ENCODE assay signal across 1 cellular context in genomic region chr15:75799190-75799589, GRCh38.
TF ChIP-seq lines count a peak whose summit lies in the region.

No MANE protein-coding gene starts in this region.

TF ChIP-seq in K562, 482 proteins besides CTCF, POLR2A, EP300 and RAD21:
- TF ChIP-seq RCOR1 (IDR thresholded peaks at IDR 0.05; ENCODE audit: borderline replicate concordance in 1 of 2, low read depth in 2 of 2, low read length in 2 of 2) (peak in 1 of 2 experiments; percentile 45; a peak in 1 of 4 replicates), SMARCA4 (IDR thresholded peaks at IDR 0.05) (peak; percentile 32; the same call in 1 of the 2 replicates), KAT8 (IDR thresholded peaks at IDR 0.05; ENCODE audit: low read depth) (no peak), TEAD4 (IDR thresholded peaks at IDR 0.05; ENCODE audit: low read length) (peak; percentile 42; the same call in 1 of the 2 replicates), TEAD4 (CRISPR knock-in tag; IDR thresholded peaks at IDR 0.05; ENCODE audit: borderline replicate concordance) (no peak), XRCC4 (IDR thresholded peaks at IDR 0.05; ENCODE audit: extremely low read depth, insufficient read depth, insufficient read length) (no peak), TAL1 (IDR thresholded peaks at IDR 0.05) (peak; percentile 58), WHSC1 (IDR thresholded peaks at IDR 0.05; ENCODE audit: low read length) (no peak), MTA2 (IDR thresholded peaks at IDR 0.05; ENCODE audit: low read depth) (0 out of 2 replicates have a peak, but pooled peaks have one; percentile 31), FOSL1 (tag; conservative IDR thresholded peaks at IDR 0.05) (peak; percentile 31; the same call in 1 of the 2 replicates), FOXA3 (CRISPR knock-in tag; conservative IDR thresholded peaks at IDR 0.05 in 1 of 2, IDR thresholded peaks at IDR 0.05 in 1 of 2) (no peak), IRF2 (CRISPR knock-in tag; IDR thresholded peaks at IDR 0.05) (no peak), ARID1B (IDR thresholded peaks at IDR 0.05) (peak; percentile 71), RHOXF2B (CRISPR knock-in tag; conservative IDR thresholded peaks at IDR 0.05) (no peak), ILK (tag; IDR thresholded peaks at IDR 0.05; ENCODE audit: borderline replicate concordance, low read depth) (no peak), ZNF655 (CRISPR knock-in tag; IDR thresholded peaks at IDR 0.05) (no peak), MEIS2 (IDR thresholded peaks at IDR 0.05; ENCODE audit: partially characterized antibody) (peak; percentile 31), CBX8 (IDR thresholded peaks at IDR 0.05; ENCODE audit: borderline replicate concordance, extremely low read depth, low read depth, low read length, poor library complexity, severe bottlenecking) (no peak)
TF ChIP-seq in K562: peak in this region for 8.
